In the genomic region with DNA sequence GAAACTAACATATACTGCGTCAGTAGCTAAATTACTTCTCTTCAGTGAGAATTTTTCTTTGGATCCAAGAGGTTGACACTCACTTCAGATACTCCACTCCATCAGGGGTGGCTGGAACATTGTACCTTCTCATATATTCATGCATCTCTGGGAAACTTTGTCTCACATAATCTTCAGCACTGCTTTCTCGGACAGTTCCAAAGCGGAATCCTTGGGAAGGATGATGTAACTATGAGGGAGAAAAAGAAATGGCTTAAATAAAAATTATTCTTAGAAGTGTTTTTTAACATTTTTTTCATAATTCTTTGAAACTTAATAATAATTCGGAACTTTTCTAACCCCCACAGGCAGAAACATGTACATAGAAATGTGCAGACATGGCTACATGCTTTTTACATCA, we compare ENCODE assay signal across 24 cellular contexts. TPM values are rescaled to one million over a fixed set of nuclear protein-coding genes. Genes with fewer than 3 reads are reported as not detected.
DNase-seq lines count a peak whose midpoint lies in the region; ATAC-seq and TF ChIP-seq lines count a peak whose summit lies in the region.
"Had no signal": no experiment of that assay in that cellular context is flagged by ENCODE, and none has a peak within 500 bp of the region (broad histone marks: within the 10 kb centered on the region; RNA-seq: fewer than 3 reads in every experiment).

No MANE protein-coding gene starts in this region.

- no peaks in the 10 kb centered on the region for H3K27me3 ChIP-seq in osteoblast (ENCODE audit: insufficient read depth, low read length)
- H3K27me3 ChIP-seq: foreskin keratinocyte, left lung, ovary had no signal

- H3K9me3 ChIP-seq in osteoblast (ENCODE audit: low read depth, low read length) = no peaks in the 10 kb centered on the region
- H3K9me3 ChIP-seq: left lung, ovary had no signal

- H3K4me2 ChIP-seq in osteoblast (ENCODE audit: insufficient read depth, low read length) = no peak overlapping the region

- TF ChIP-seq POLR2A in GM18505 (IDR thresholded peaks at IDR 0.05; ENCODE audit: borderline replicate concordance, extremely low read depth, insufficient read depth, insufficient read length) = no peak

- ATAC-seq in GM18505 (IDR thresholded peaks at IDR 0.05; ENCODE audit: unreplicated experiment) (no peak), GM21447 (IDR thresholded peaks at IDR 0.05; ENCODE audit: unreplicated experiment) (no peak), esophagus mucosa (no peak)
- ATAC-seq: effector memory CD8-positive, alpha-beta T cell; foreskin keratinocyte; left lung had no signal

- H3K27ac Mint-ChIP-seq in glutamatergic neuron (ENCODE audit: unreplicated experiment) = peak overlapping the region; percentile 72
- H3K27ac Mint-ChIP-seq: activated CD4-positive, alpha-beta memory T cell treated with anti-CD3 and anti-CD28 coated beads, Interleukin-2, amount 10 ng/mL, durations not matched to agents 7 days and 5 days; activated naive CD8-positive, alpha-beta T cell treated with anti-CD3 and anti-CD28 coated beads for 36 hours; effector memory CD8-positive, alpha-beta T cell had no signal

- TF ChIP-seq CTCF in AG10803 (conservative IDR thresholded peaks at IDR 0.05; ENCODE audit: low read length) (no peak), glutamatergic neuron (IDR thresholded peaks at IDR 0.05; ENCODE audit: partially characterized antibody, unreplicated experiment) (no peak), osteoblast (IDR thresholded peaks at IDR 0.05; ENCODE audit: extremely low read depth, low read depth, low read length) (no peak)

- no peak overlapping the region for H3K27ac ChIP-seq in osteoblast (ENCODE audit: low read depth, low read length)
- H3K27ac ChIP-seq: foreskin keratinocyte, left lung, ovary had no signal

- no peak overlapping the region for H2AFZ ChIP-seq in osteoblast (ENCODE audit: low read length)

- H3K4me1 ChIP-seq in osteoblast (ENCODE audit: insufficient read depth, low read length) = no peaks in the 10 kb centered on the region
- H3K4me1 ChIP-seq: foreskin keratinocyte, left lung had no signal

- H3K27me3 Mint-ChIP-seq in glutamatergic neuron (ENCODE audit: unreplicated experiment) = no peaks in the 10 kb centered on the region
- H3K27me3 Mint-ChIP-seq: activated naive CD8-positive, alpha-beta T cell treated with anti-CD3 and anti-CD28 coated beads for 36 hours; central memory CD8-positive, alpha-beta T cell had no signal

- H4K20me1 ChIP-seq in osteoblast (ENCODE audit: insufficient read depth, low read length) = no peaks in the 10 kb centered on the region

- no peaks in the 10 kb centered on the region for H3K36me3 ChIP-seq in osteoblast (ENCODE audit: insufficient read depth, low read length)
- H3K36me3 ChIP-seq: left lung, ovary had no signal

- no peaks in the 10 kb centered on the region for H3K9me3 Mint-ChIP-seq in glutamatergic neuron (ENCODE audit: unreplicated experiment)
- H3K9me3 Mint-ChIP-seq: activated CD4-positive, alpha-beta memory T cell treated with anti-CD3 and anti-CD28 coated beads, Interleukin-2, amount 10 ng/mL, durations not matched to agents 7 days and 5 days; activated naive CD8-positive, alpha-beta T cell treated with anti-CD3 and anti-CD28 coated beads for 36 hours; central memory CD8-positive, alpha-beta T cell; effector memory CD8-positive, alpha-beta T cell had no signal

- no peaks in the 10 kb centered on the region for H3K79me2 ChIP-seq in osteoblast (ENCODE audit: insufficient read depth, low read length)

- peak; percentile 6 for DNase-seq in AG10803 (ENCODE audit: low read depth)
- peak; percentile 11 for DNase-seq in HT1080 (ENCODE audit: low read depth)
- peak; percentile 31 for DNase-seq in astrocyte of the hippocampus (ENCODE audit: low read depth, low spot score)
- no peak for DNase-seq in glutamatergic neuron
- DNase-seq in osteoblast (ENCODE audit: insufficient read length, low spot score, missing footprints) = no peak
- DNase-seq: activated CD4-positive, alpha-beta memory T cell treated with anti-CD3 and anti-CD28 coated beads, Interleukin-2, amount 10 ng/mL, durations not matched to agents 7 days and 5 days; activated naive CD8-positive, alpha-beta T cell treated with anti-CD3 and anti-CD28 coated beads for 36 hours; activated T-cell treated with anti-CD3 and anti-CD28 coated beads, Interleukin-2, amount 50 U/mL, for 48 hours; COR-L47; effector memory CD8-positive, alpha-beta T cell; GDM1; KBM-7; left lung; NCI-H1092; ovary; stimulated activated CD4-positive, alpha-beta T cell treated with anti-CD3 and anti-CD28 coated beads, Interleukin-4, amount 100 ng/mL, for 4 hours; stimulated activated CD8-positive, alpha-beta memory T cell treated with anti-CD3 and anti-CD28 coated beads, Interleukin-4, amount 100 ng/mL, for 48 hours had no signal

- H3K4me3 ChIP-seq in AG10803 (ENCODE audit: low read length) (no peak overlapping the region), osteoblast (ENCODE audit: insufficient read depth, low read length) (no peak overlapping the region)
- H3K4me3 ChIP-seq: left lung, ovary had no signal

- H3K36me3 Mint-ChIP-seq in glutamatergic neuron (ENCODE audit: unreplicated experiment) = no peaks in the 10 kb centered on the region
- H3K36me3 Mint-ChIP-seq: activated naive CD8-positive, alpha-beta T cell treated with anti-CD3 and anti-CD28 coated beads for 36 hours had no signal

- peaks cover 7% of the 10 kb centered on the region for H3K4me1 Mint-ChIP-seq in glutamatergic neuron (ENCODE audit: low read depth, unreplicated experiment)
- H3K4me1 Mint-ChIP-seq: central memory CD8-positive, alpha-beta T cell had no signal

- H3K4me3 Mint-ChIP-seq in glutamatergic neuron (ENCODE audit: unreplicated experiment) = no peak overlapping the region
- H3K4me3 Mint-ChIP-seq: activated CD4-positive, alpha-beta memory T cell treated with anti-CD3 and anti-CD28 coated beads, Interleukin-2, amount 10 ng/mL, durations not matched to agents 7 days and 5 days; activated naive CD8-positive, alpha-beta T cell treated with anti-CD3 and anti-CD28 coated beads for 36 hours; central memory CD8-positive, alpha-beta T cell; effector memory CD8-positive, alpha-beta T cell had no signal

RNA-seq across cellular contexts. Expression of gene PPP3R2, which starts 33.4 kb away (rescaled TPM):
- total RNA-seq in HT1080 (2014; rRNA removed; shearing (Covaris generic)) = not detected in 2 replicates
- not detected in 2 replicates for polyA plus RNA-seq in HT1080 (2015; cell fraction: cytosol; rRNA removed)
- not detected in 2 replicates for polyA plus RNA-seq in HT1080 (2015; cell fraction: nucleus; rRNA removed)
- total RNA-seq in glutamatergic neuron (ENCODE audit: unreplicated experiment) (not detected), osteoblast (not detected in 2 replicates), esophagus mucosa (not detected)
- total RNA-seq: activated CD4-positive, alpha-beta memory T cell treated with anti-CD3 and anti-CD28 coated beads, Interleukin-2, amount 10 ng/mL, durations not matched to agents 7 days and 5 days; activated naive CD8-positive, alpha-beta T cell treated with anti-CD3 and anti-CD28 coated beads for 36 hours; foreskin keratinocyte; left lung; ovary; RPMI7951; skeletal muscle tissue had no signal
- polyA plus RNA-seq: foreskin keratinocyte, ovary had no signal

Comparison
In these comparisons a context has a peak if more than half of its experiments do, and no peak if none do; other contexts are left out.
1. DNase-seq: peak in AG10803 (single experiment), HT1080 (single experiment) and astrocyte of the hippocampus (single experiment); none in glutamatergic neuron (single experiment) and osteoblast (single experiment).